23 cellular contexts compared by ENCODE assay signal in genomic region chr10:71779641-71780040, GRCh38. TPM values are rescaled to one million over a fixed set of nuclear protein-coding genes. Genes with fewer than 3 reads are reported as not detected.
"Had no signal": no experiment of that assay in that cellular context is flagged by ENCODE, and none has a peak within 500 bp of the region (broad histone marks: within the 10 kb centered on the region; RNA-seq: fewer than 3 reads in every experiment).

No MANE protein-coding gene starts in this region.

- ATAC-seq: activated CD4-positive, alpha-beta T cell treated with anti-CD3 and anti-CD28 coated beads for 36 hours; activated naive CD8-positive, alpha-beta T cell treated with anti-CD3 and anti-CD28 coated beads, Interleukin-2, amount 50 U/mL, for 24 hours; activated T-cell treated with anti-CD3 and anti-CD28 coated beads, Interleukin-2, amount 50 U/mL, for 4 hours; heart right ventricle; left colon; lower lobe of right lung; naive thymus-derived CD4-positive, alpha-beta T cell; T-cell; upper lobe of right lung had no signal

- H3K27ac Mint-ChIP-seq: activated B cell treated with CpG ODN at 0.5 μM for 24 hours; activated CD4-positive, alpha-beta T cell treated with anti-CD3 and anti-CD28 coated beads for 36 hours; activated naive CD8-positive, alpha-beta T cell treated with anti-CD3 and anti-CD28 coated beads, Interleukin-2, amount 50 U/mL, for 24 hours; activated T-helper 2 cell treated with anti-CD3 and anti-CD28 coated beads, Interferon-gamma antibody, Interleukin-2, Interleukin-4, amounts not matched to agents 10 μg/mL and 5 μg/mL and 100 μg/mL, durations not matched to agents 14 hours and 24 hours and 36 hours; progenitor cell of endocrine pancreas; T-cell had no signal

- H3K27ac ChIP-seq: heart right ventricle, lower lobe of right lung, thyroid gland, upper lobe of right lung had no signal

- H3K4me3 ChIP-seq: heart right ventricle, lower lobe of right lung, thyroid gland, upper lobe of right lung had no signal

- H3K4me1 Mint-ChIP-seq: neural crest cell had no signal

- H3K9me3 ChIP-seq: heart right ventricle, lower lobe of right lung, thyroid gland, upper lobe of right lung had no signal

- H3K27me3 Mint-ChIP-seq: activated B cell treated with CpG ODN at 0.5 μM for 24 hours; activated CD4-positive, alpha-beta T cell treated with anti-CD3 and anti-CD28 coated beads for 36 hours; activated naive CD8-positive, alpha-beta T cell treated with anti-CD3 and anti-CD28 coated beads, Interleukin-2, amount 50 U/mL, for 24 hours had no signal

- H3K36me3 ChIP-seq: heart right ventricle, lower lobe of right lung, thyroid gland, upper lobe of right lung had no signal

- H3K36me3 Mint-ChIP-seq: T-cell had no signal

- H3K4me3 Mint-ChIP-seq: activated B cell treated with CpG ODN at 0.5 μM for 24 hours; activated CD4-positive, alpha-beta T cell treated with anti-CD3 and anti-CD28 coated beads for 36 hours; activated naive CD8-positive, alpha-beta T cell treated with anti-CD3 and anti-CD28 coated beads, Interleukin-2, amount 50 U/mL, for 24 hours; activated T-cell treated with anti-CD3 and anti-CD28 coated beads, Interleukin-2, amount 50 U/mL, for 4 hours; naive thymus-derived CD4-positive, alpha-beta T cell; neural crest cell; T-cell had no signal

- DNase-seq: activated B cell treated with CpG ODN at 0.5 μM for 24 hours; activated CD4-positive, alpha-beta T cell treated with anti-CD3 and anti-CD28 coated beads for 36 hours; activated CD8-positive, alpha-beta memory T cell treated with anti-CD3 and anti-CD28 coated beads, Interleukin-2, amount 50 U/mL, for 48 hours; activated naive CD4-positive, alpha-beta T cell treated with Interleukin-2 at 50 U/mL for 16 hours; activated naive CD8-positive, alpha-beta T cell treated with anti-CD3 and anti-CD28 coated beads, Interleukin-2, amount 50 U/mL, for 24 hours; activated T-cell treated with anti-CD3 and anti-CD28 coated beads, Interleukin-2, amount 50 U/mL, for 4 hours; heart right ventricle; islet precursor cell; left colon; lower lobe of right lung; mesendoderm; naive thymus-derived CD4-positive, alpha-beta T cell; retina; stimulated activated CD4-positive, alpha-beta T cell treated with anti-CD3 and anti-CD28 coated beads, Interleukin-4, amount 100 ng/mL, for 24 hours; stimulated activated naive CD4-positive, alpha-beta T cell treated with Interleukin-2 at 50 U/mL for 16 hours; substantia nigra; T-cell; T1000; thyroid gland; upper lobe of right lung had no signal

- H3K9me3 Mint-ChIP-seq: activated B cell treated with CpG ODN at 0.5 μM for 24 hours; activated T-cell treated with anti-CD3 and anti-CD28 coated beads, Interleukin-2, amount 50 U/mL, for 4 hours; activated T-helper 2 cell treated with anti-CD3 and anti-CD28 coated beads, Interferon-gamma antibody, Interleukin-2, Interleukin-4, amounts not matched to agents 10 μg/mL and 5 μg/mL and 100 μg/mL, durations not matched to agents 14 hours and 24 hours and 36 hours; neural crest cell; T-cell had no signal

RNA-seq across cellular contexts. Expression of gene VSIR, which starts 6.3 kb away (rescaled TPM):
- total RNA-seq: neural crest cell had no signal
